In genomic region chr17:7834554-7834890, GRCh38 we compare ENCODE assay signal across 8 cellular contexts. TPM values are rescaled to one million over a fixed set of nuclear protein-coding genes. Genes with fewer than 3 reads are reported as not detected.
A peak's percentile ranks its signal among the peaks of the same experiment; 100 is the strongest.
DNase-seq lines count a peak whose midpoint lies in the region; ATAC-seq and TF ChIP-seq lines count a peak whose summit lies in the region.

No MANE protein-coding gene starts in this region.

- peak overlapping the region; percentile 93 for H3K4me2 ChIP-seq in hepatocyte

- TF ChIP-seq CTCF in hepatocyte (IDR thresholded peaks at IDR 0.05; ENCODE audit: poor library complexity) (no peak), sigmoid colon (IDR thresholded peaks at IDR 0.05) (no peak)

- ATAC-seq in GM18517 (IDR thresholded peaks at IDR 0.05; ENCODE audit: unreplicated experiment) (peak; percentile 24), GM19452 (IDR thresholded peaks at IDR 0.05; ENCODE audit: unreplicated experiment) (no peak)

- TF ChIP-seq POLR2A in sigmoid colon (IDR thresholded peaks at IDR 0.05) = no peak

- H3K27me3 ChIP-seq in adipocyte (replicated peaks; ENCODE audit: control insufficient read depth, insufficient read depth, low read length) (peaks cover 15% of the 10 kb centered on the region), hepatocyte (no peaks in the 10 kb centered on the region), sigmoid colon (no peaks in the 10 kb centered on the region)

- WGBS in hepatocyte (ENCODE audit: low lambda C conversion rate, missing lambda C conversion rate) = 0% methylated on average over 8 of the region's 15 CpGs
- WGBS in sigmoid colon, 2 donors = 0 to 1% methylated on average over 15 of the region's 15 CpGs

- H4K20me1 ChIP-seq in hepatocyte (ENCODE audit: insufficient read depth, poor library complexity, severe bottlenecking) = peaks cover 9% of the 10 kb centered on the region

- H3K4me3 ChIP-seq in adipocyte (ENCODE audit: low read length) (peak overlapping the region; percentile 88), hepatocyte (peak overlapping the region; percentile 51), sigmoid colon (peak overlapping the region; percentile 75 to 96 (median 82))

- no peaks in the 10 kb centered on the region for H3K9me2 ChIP-seq in hepatocyte (replicated peaks; ENCODE audit: insufficient read depth)

- DNase-seq in RPMI7951 (ENCODE audit: low read depth) (peak; percentile 46), adipocyte (ENCODE audit: low read depth) (peak; percentile 77), hepatocyte (ENCODE audit: low spot score) (peak; percentile 71), sigmoid colon (peak; percentile 89), dermis blood vessel endothelial cell (no peak), NCI-H82 treated with DMSO at 0.1 percent for 48 hours (lab: John Stamatoyannopoulos, UW; ENCODE audit: unreplicated experiment) (no peak)

- H3K4me1 ChIP-seq in adipocyte (ENCODE audit: control insufficient read depth, insufficient read depth, low read length) (peaks cover 27% of the 10 kb centered on the region), hepatocyte (ENCODE audit: insufficient read depth) (peaks cover 18% of the 10 kb centered on the region), sigmoid colon (peaks cover 0 to 47% (median 38%) of the 10 kb centered on the region in 4 donors)

- H3K36me3 ChIP-seq in adipocyte (ENCODE audit: control insufficient read depth, insufficient read depth, low read length, severe bottlenecking) (no peaks in the 10 kb centered on the region), hepatocyte (replicated peaks; ENCODE audit: insufficient read depth, low read depth) (no peaks in the 10 kb centered on the region), sigmoid colon (no peaks in the 10 kb centered on the region)

- peak overlapping the region; percentile 57 for H2AFZ ChIP-seq in hepatocyte

- peak overlapping the region; percentile 95 for H3K27ac ChIP-seq in hepatocyte
- H3K27ac ChIP-seq in sigmoid colon = peak overlapping the region; percentile 95 to 100 (median 97)

- intact Hi-C loops in sigmoid colon (cut with DNase I) = loop anchor here (1.0 to 10.0 kb wide), 3 partner anchors 9 to 350 kb away; partner anchors contain the start of genes NAA38, POLR2A and SLC35G6

- no peak for TF ChIP-seq EP300 in sigmoid colon (IDR thresholded peaks at IDR 0.05)

- peak overlapping the region; percentile 81 for H3K9ac ChIP-seq in adipocyte (ENCODE audit: low read length)

- H3K79me2 ChIP-seq in hepatocyte = peaks cover 19% of the 10 kb centered on the region

- H3K9me3 ChIP-seq in adipocyte (ENCODE audit: control insufficient read depth, low read length) (no peaks in the 10 kb centered on the region), hepatocyte (ENCODE audit: low read depth) (no peaks in the 10 kb centered on the region), sigmoid colon (no peaks in the 10 kb centered on the region)

RNA-seq across cellular contexts. Expression of gene KDM6B, which starts 0.5 kb away (rescaled TPM):
- total RNA-seq in RPMI7951 (2014; rRNA removed; shearing (Covaris generic)) = 0.20 and 0.48 TPM in 2 replicates
- total RNA-seq in hepatocyte (3.3 and 5.9 TPM in 2 replicates), sigmoid colon (10 to 100 TPM in 1 of 4 donors, 1 to 10 TPM in 3; 6.1 to 11.6 (median 8.5) TPM), dermis blood vessel endothelial cell (7.6 and 10.6 TPM in 2 replicates)
- polyA plus RNA-seq in hepatocyte (10.2 and 11.3 TPM in 2 replicates), sigmoid colon (10 to 100 TPM in 1 of 3 donors, 1 to 10 TPM in 2; 5.5 to 19.4 (median 6.0) TPM)

RNA-seq across cellular contexts. Expression of gene TMEM88, which starts 20.3 kb away (rescaled TPM):
- total RNA-seq in RPMI7951 (2014; rRNA removed; shearing (Covaris generic)) = not detected in 2 replicates
- total RNA-seq in hepatocyte (59.6 and 73.3 TPM in 2 replicates), sigmoid colon (10 to 100 TPM in 3 of 4 donors, 1 to 10 TPM in 1; 6.8 to 19.9 (median 10.5) TPM), dermis blood vessel endothelial cell (50.9 and 111 TPM in 2 replicates)
- polyA plus RNA-seq in hepatocyte (241 and 328 TPM in 2 replicates), sigmoid colon (10 to 100 TPM in 1 of 3 donors, 1 to 10 TPM in 2; 2.4 to 11.4 (median 9.0) TPM)

RNA-seq across cellular contexts. Expression of gene NAA38, which starts 22.8 kb away (rescaled TPM):
- total RNA-seq in RPMI7951 (2014; rRNA removed; shearing (Covaris generic)) = 94.4 and 110 TPM in 2 replicates
- 49.2 and 66.0 TPM in 2 replicates for total RNA-seq in hepatocyte
- 147 and 154 TPM in 2 replicates for polyA plus RNA-seq in hepatocyte
- 100 to 1,000 TPM in 3 of 4 donors, 10 to 100 TPM in 1; 92.4 to 206 (median 106) TPM for total RNA-seq in sigmoid colon
- 100 to 1,000 TPM in 2 of 3 donors, 10 to 100 TPM in 1; 99.4 to 148 (median 138) TPM for polyA plus RNA-seq in sigmoid colon
- total RNA-seq in dermis blood vessel endothelial cell = 63.2 and 129 TPM in 2 replicates

RNA-seq across cellular contexts. Expression of gene CYB5D1, which starts 23.3 kb away (rescaled TPM):
- total RNA-seq in RPMI7951 (2014; rRNA removed; shearing (Covaris generic)) = 5.7 and 6.1 TPM in 2 replicates
- total RNA-seq in hepatocyte (9.1 and 14.1 TPM in 2 replicates), sigmoid colon (10 to 100 TPM in 2 of 4 donors, 1 to 10 TPM in 2; 7.1 to 14.4 (median 10.7) TPM), dermis blood vessel endothelial cell (15.1 and 17.9 TPM in 2 replicates)
- polyA plus RNA-seq in hepatocyte (12.2 and 15.1 TPM in 2 replicates), sigmoid colon (1 to 10 TPM; 4.2 to 8.6 (median 4.6) TPM)

RNA-seq across cellular contexts. Expression of gene CHD3, which starts 54.1 kb away (rescaled TPM):
- total RNA-seq in RPMI7951 (2014; rRNA removed; shearing (Covaris generic)) = 20.3 and 30.8 TPM in 2 replicates
- total RNA-seq in hepatocyte (65.6 and 75.3 TPM in 2 replicates), sigmoid colon (100 to 1,000 TPM in 3 of 4 donors, 10 to 100 TPM in 1; 97.2 to 147 (median 117) TPM), dermis blood vessel endothelial cell (108 and 132 TPM in 2 replicates)
- polyA plus RNA-seq in hepatocyte (41.2 and 49.4 TPM in 2 replicates), sigmoid colon (10 to 100 TPM; 33.8 to 88.9 (median 47.4) TPM)

Comparison
In these comparisons a context has a peak if more than half of its experiments do, and no peak if none do; other contexts are left out.
1. DNase-seq: peak in RPMI7951 (single experiment), adipocyte (single experiment), hepatocyte (single experiment) and sigmoid colon (single experiment); none in dermis blood vessel endothelial cell (single experiment) and NCI-H82 treated with DMSO at 0.1 percent for 48 hours (single experiment).
2. Peak in every context shown above with its lines, with median percentiles within 50 percentile points of each other: H3K4me3 ChIP-seq.